ENCODE assay signal across 9 cellular contexts in the genomic region with DNA sequence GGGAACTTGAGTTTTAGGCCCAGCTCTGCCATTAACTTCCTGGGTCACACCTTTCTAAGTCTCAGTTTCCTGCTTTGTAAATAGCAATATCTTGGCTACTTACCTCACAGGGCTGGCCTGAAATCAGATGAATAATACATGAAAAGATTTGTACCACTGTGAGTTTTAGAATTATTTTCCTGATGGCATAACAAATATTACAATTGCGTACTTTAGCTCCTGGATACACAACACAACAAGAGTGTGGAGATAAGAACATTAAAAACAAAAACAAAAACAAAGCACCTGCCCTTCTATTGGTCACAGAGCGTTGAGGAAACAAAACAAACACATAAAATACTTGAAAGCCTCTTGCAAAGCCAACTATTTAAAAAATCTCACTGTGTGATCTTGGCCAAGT. TPM values are rescaled to one million over a fixed set of nuclear protein-coding genes. Genes with fewer than 3 reads are reported as not detected.
DNase-seq lines count a peak whose midpoint lies in the region; ATAC-seq, FAIRE-seq and TF ChIP-seq lines count a peak whose summit lies in the region.
"Had no signal": no experiment of that assay in that cellular context is flagged by ENCODE, and none has a peak within 500 bp of the region (broad histone marks: within the 10 kb centered on the region; RNA-seq: fewer than 3 reads in every experiment).

No MANE protein-coding gene starts in this region.

- no peaks in the 10 kb centered on the region for H4K20me1 ChIP-seq in BLaER1

- no peaks in the 10 kb centered on the region for H3K27me3 ChIP-seq in BLaER1
- no peaks in the 10 kb centered on the region for H3K27me3 ChIP-seq in body of pancreas
- H3K27me3 ChIP-seq in small intestine (ENCODE audit: control insufficient read depth in 2 of 2, insufficient read depth in 2 of 2, low read length in 2 of 2), result no peaks in the 10 kb centered on the region

- H3K27ac ChIP-seq in BLaER1, result peak overlapping the region; percentile 4; the same call in 1 of the 2 replicates
- peak overlapping the region in 3 of 4 donors; percentile 43 to 73 (median 65) for H3K27ac ChIP-seq in body of pancreas
- H3K27ac ChIP-seq in small intestine (ENCODE audit: low read depth in 1 of 2, low read length in 1 of 2), result peak overlapping the region in 1 of 2 donors; percentile 41

- H3K4me3 Mint-ChIP-seq in nephron progenitor cell, result no peak overlapping the region

- no peak for DNase-seq in Jurkat, Clone E6-1 (ENCODE audit: low read depth, low spot score)
- DNase-seq in body of pancreas (no peak), nephron progenitor cell (no peak), small intestine (no peak), NCI-H1417 treated with DMSO at 0.1 percent for 48 hours (lab: John Stamatoyannopoulos, UW) (no peak)
- DNase-seq in activated CD4-positive, CD25-positive, alpha-beta regulatory T cell (lab: John Stamatoyannopoulos, UW), result no peak
- DNase-seq: NCI-H526 treated with DMSO at 0.1 percent for 48 hours had no signal

- H3K27me3 Mint-ChIP-seq in nephron progenitor cell (ENCODE audit: low read depth, poor library complexity), result no peaks in the 10 kb centered on the region

- H3K4me1 ChIP-seq in BLaER1 (peaks cover 65% of the 10 kb centered on the region), body of pancreas (peaks cover 43% of the 10 kb centered on the region), small intestine (ENCODE audit: control insufficient read depth in 2 of 2, insufficient read depth in 1 of 2, low read depth in 1 of 2, low read length in 1 of 2) (peaks cover 0 to 23% of the 10 kb centered on the region in 2 donors)

- no peaks in the 10 kb centered on the region for H3K9me3 ChIP-seq in BLaER1
- no peaks in the 10 kb centered on the region for H3K9me3 ChIP-seq in body of pancreas
- H3K9me3 ChIP-seq in small intestine (ENCODE audit: control insufficient read depth, low read depth), result no peaks in the 10 kb centered on the region

- H3K36me3 Mint-ChIP-seq in nephron progenitor cell (ENCODE audit: low read depth), result no peaks in the 10 kb centered on the region

- WGBS in body of pancreas, 2 donors, result 68 to 78% methylated on average over 2 of the region's 2 CpGs
- WGBS in small intestine, 3 donors, result 76 to 92% (median 85%) methylated on average over 2 of the region's 2 CpGs

- no peak overlapping the region for H3K9ac ChIP-seq in BLaER1

- peak overlapping the region; percentile 51 for H3K4me2 ChIP-seq in BLaER1

- no peak for TF ChIP-seq POLR2A in body of pancreas (IDR thresholded peaks at IDR 0.05)

- intact Hi-C loops in body of pancreas (cut with DNase I), result no loop called here

- no peaks in the 10 kb centered on the region for H3K9me3 Mint-ChIP-seq in nephron progenitor cell

- H3K4me3 ChIP-seq in BLaER1 (no peak overlapping the region), body of pancreas (no peak overlapping the region), small intestine (ENCODE audit: low read depth in 1 of 2, low read length in 2 of 2) (no peak overlapping the region)
- H3K4me3 ChIP-seq in Jurkat, Clone E6-1 (ENCODE audit: low read length), result peak overlapping the region; percentile 35

- peaks cover 92% of the 10 kb centered on the region for H3K4me1 Mint-ChIP-seq in nephron progenitor cell

- H3K36me3 ChIP-seq in BLaER1 (no peaks in the 10 kb centered on the region), body of pancreas (replicated peaks in 1 of 2; ENCODE audit: insufficient read depth in 1 of 2, low read depth in 2 of 2) (no peaks in the 10 kb centered on the region), small intestine (ENCODE audit: control insufficient read depth in 2 of 2, insufficient read depth in 2 of 2, low read length in 2 of 2) (no peaks in the 10 kb centered on the region)

- no peak for FAIRE-seq in small intestine (lab: Jason Lieb, UNC)

- ATAC-seq in body of pancreas (no peak), HG03025 (IDR thresholded peaks at IDR 0.05; ENCODE audit: low FRiP score, unreplicated experiment) (no peak)

- TF ChIP-seq CTCF in body of pancreas (IDR thresholded peaks at IDR 0.05) (no peak), nephron progenitor cell (IDR thresholded peaks at IDR 0.05) (no peak)

- H3K27ac Mint-ChIP-seq in nephron progenitor cell, result peak overlapping the region; percentile 30

RNA-seq across cellular contexts. Expression of a gene that starts 4.9 kb away (rescaled TPM):
- 92.5 TPM for polyA plus RNA-seq in Jurkat, Clone E6-1 (2012; ENCODE audit: insufficient read depth, insufficient read length)
- total RNA-seq in body of pancreas, result 10 to 100 TPM; 26.2 to 26.7 TPM
- 10 to 100 TPM in 1 of 3 donors, 1 to 10 TPM in 2; 2.2 to 30.3 (median 6.2) TPM for polyA plus RNA-seq in small intestine

RNA-seq across cellular contexts. Expression of a gene that starts 51.6 kb away (rescaled TPM):
- polyA plus RNA-seq in Jurkat, Clone E6-1 (2012; ENCODE audit: insufficient read depth, insufficient read length), result 13.8 TPM
- 10 to 100 TPM; 12.7 to 22.1 TPM for total RNA-seq in body of pancreas
- 10 to 100 TPM in 1 of 3 donors, 1 to 10 TPM in 2; 5.1 to 12.1 (median 5.4) TPM for polyA plus RNA-seq in small intestine
